In the genomic region with DNA sequence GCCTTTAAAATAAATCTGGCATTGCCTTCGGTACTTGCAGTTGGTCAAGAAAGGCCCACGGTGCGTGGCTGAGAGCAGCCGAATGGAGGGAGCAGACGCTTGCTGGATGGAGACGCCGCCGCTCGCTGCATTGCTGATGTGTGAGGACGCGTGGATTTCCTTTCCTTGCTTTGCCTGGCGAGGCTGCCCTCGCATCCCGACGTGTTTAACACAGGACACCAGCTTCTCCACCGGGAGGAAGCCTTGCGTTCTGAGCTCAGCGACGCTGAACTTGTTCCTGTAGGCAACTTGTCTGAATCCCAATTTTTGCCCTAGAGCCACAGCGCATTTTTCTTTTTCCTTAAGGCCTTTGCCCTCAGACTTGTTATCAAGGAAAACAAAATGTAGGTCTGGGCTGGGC, we compare ENCODE assay signal across 17 cellular contexts. TPM values are rescaled to one million over a fixed set of nuclear protein-coding genes. Genes with fewer than 3 reads are reported as not detected.
DNase-seq lines count a peak whose midpoint lies in the region; ATAC-seq, FAIRE-seq and TF ChIP-seq lines count a peak whose summit lies in the region.
"Had no signal": no experiment of that assay in that cellular context is flagged by ENCODE, and none has a peak within 500 bp of the region (broad histone marks: within the 10 kb centered on the region; RNA-seq: fewer than 3 reads in every experiment).

No MANE protein-coding gene starts in this region.

- H3K4me2 ChIP-seq in mesendoderm (ENCODE audit: low read length), result no peak overlapping the region

- H3K9me3 Mint-ChIP-seq in natural killer cell treated with Interleukin-12 subunit alpha and Interleukin-12 subunit beta and Interleukin-15 and Interleukin-18, amount 100 ng/mL, for 72 hours, result no peaks in the 10 kb centered on the region
- H3K9me3 Mint-ChIP-seq in natural killer cell, result no peaks in the 10 kb centered on the region

- no peak overlapping the region for H3K4ac ChIP-seq in mesendoderm (ENCODE audit: low read depth, low read length)

- H3K18ac ChIP-seq in mesendoderm (ENCODE audit: low read length), result no peak overlapping the region

- TF ChIP-seq CTCF in natural killer cell (IDR thresholded peaks at IDR 0.05) (no peak), kidney (IDR thresholded peaks at IDR 0.05; ENCODE audit: borderline replicate concordance, extremely low read depth, insufficient read depth) (no peak)

- peaks cover 11 to 19% of the 10 kb centered on the region in 2 donors for H3K4me1 Mint-ChIP-seq in natural killer cell treated with Interleukin-12 subunit alpha and Interleukin-12 subunit beta and Interleukin-15 and Interleukin-18, amount 100 ng/mL, for 72 hours (ENCODE audit: low read depth in 2 of 2)
- H3K4me1 Mint-ChIP-seq in natural killer cell, result peaks cover 25 to 26% of the 10 kb centered on the region in 2 donors

- H4K8ac ChIP-seq in mesendoderm (ENCODE audit: low read depth, low read length), result no peak overlapping the region

- H3K27me3 ChIP-seq in rectal smooth muscle tissue (ENCODE audit: control insufficient read depth, insufficient read depth, low read length) (no peaks in the 10 kb centered on the region), mesendoderm (ENCODE audit: insufficient read depth, low read length, poor library complexity) (no peaks in the 10 kb centered on the region)

- H3K4me3 Mint-ChIP-seq in natural killer cell treated with Interleukin-12 subunit alpha and Interleukin-12 subunit beta and Interleukin-15 and Interleukin-18, amount 100 ng/mL, for 72 hours, result no peak overlapping the region
- H3K4me3 Mint-ChIP-seq in natural killer cell, result no peak overlapping the region
- H3K4me3 Mint-ChIP-seq: CD4-positive, CD25-positive, alpha-beta regulatory T cell had no signal

- H3K4me1 ChIP-seq in kidney (ENCODE audit: control insufficient read depth in 1 of 2, insufficient read depth in 1 of 2, low read depth in 1 of 2, low read length in 2 of 2) (no peaks in the 10 kb centered on the region), rectal smooth muscle tissue (ENCODE audit: control insufficient read depth, insufficient read depth, low read length) (peaks cover 4% of the 10 kb centered on the region), mesendoderm (ENCODE audit: control insufficient read depth, low read depth, low read length) (no peaks in the 10 kb centered on the region)

- H3K27ac ChIP-seq in kidney (ENCODE audit: low read depth in 2 of 2, low read length in 2 of 2), result no peak overlapping the region
- peak overlapping the region; percentile 30 for H3K27ac ChIP-seq in rectal smooth muscle tissue (ENCODE audit: low read depth, low read length)
- H3K27ac ChIP-seq in mesendoderm (ENCODE audit: low read depth, low read length), result no peak overlapping the region

- peaks cover 10 to 13% of the 10 kb centered on the region in 2 donors for H3K27me3 Mint-ChIP-seq in natural killer cell treated with Interleukin-12 subunit alpha and Interleukin-12 subunit beta and Interleukin-15 and Interleukin-18, amount 100 ng/mL, for 72 hours
- H3K27me3 Mint-ChIP-seq in natural killer cell (ENCODE audit: low read depth in 2 of 2), result peaks cover 17% of the 10 kb centered on the region in 2 donors

- H3K4me3 ChIP-seq in kidney (ENCODE audit: low read length in 2 of 2) (no peak overlapping the region), rectal smooth muscle tissue (ENCODE audit: low read length) (no peak overlapping the region), mesendoderm (ENCODE audit: low read length) (no peak overlapping the region)

- no peak for FAIRE-seq in kidney (lab: Jason Lieb, UNC)

- no peak overlapping the region for H3K56ac ChIP-seq in mesendoderm (ENCODE audit: low read length)

- no peak overlapping the region for H2AK5ac ChIP-seq in mesendoderm (ENCODE audit: low read length)

- H3K36me3 Mint-ChIP-seq in natural killer cell treated with Interleukin-12 subunit alpha and Interleukin-12 subunit beta and Interleukin-15 and Interleukin-18, amount 100 ng/mL, for 72 hours, result no peaks in the 10 kb centered on the region
- no peaks in the 10 kb centered on the region for H3K36me3 Mint-ChIP-seq in natural killer cell
- H3K36me3 Mint-ChIP-seq: CD4-positive, CD25-positive, alpha-beta regulatory T cell had no signal

- no peaks in the 10 kb centered on the region for H3K9me3 ChIP-seq in kidney (ENCODE audit: control insufficient read depth in 1 of 2, low read length in 2 of 2)

- no peaks in the 10 kb centered on the region for H3K79me1 ChIP-seq in mesendoderm (ENCODE audit: low read length)

- no CpG with 5 or more reads among the region's 20 CpGs for WGBS in mesendoderm (ENCODE audit: extremely low coverage, insufficient coverage, low lambda C conversion rate)

- no peaks in the 10 kb centered on the region for H3K79me2 ChIP-seq in mesendoderm (ENCODE audit: control insufficient read depth, insufficient read depth, low read length)

- intact Hi-C loops in natural killer cell (cut with micrococcal nuclease) (no loop called here), kidney (cut with DNase I) (no loop called here)

- H3K9ac ChIP-seq in kidney (ENCODE audit: low read length in 2 of 2), result no peak overlapping the region
- no peak overlapping the region for H3K9ac ChIP-seq in rectal smooth muscle tissue (ENCODE audit: low read length)
- no peak overlapping the region for H3K9ac ChIP-seq in mesendoderm (ENCODE audit: low read length)

- no peak for ATAC-seq in natural killer cell treated with Interleukin-12 subunit alpha and Interleukin-12 subunit beta and Interleukin-15 and Interleukin-18, amount 100 ng/mL, for 72 hours
- no peak for ATAC-seq in natural killer cell
- ATAC-seq in GM21723 (IDR thresholded peaks at IDR 0.05; ENCODE audit: unreplicated experiment), result no peak
- ATAC-seq: Panc1, SK-N-SH treated with all-trans-retinoic acid at 6 μM for 48 hours had no signal

- no peak overlapping the region for H2BK5ac ChIP-seq in mesendoderm (ENCODE audit: low read length)

- H4K5ac ChIP-seq in mesendoderm (ENCODE audit: low read length), result no peak overlapping the region

- no peaks in the 10 kb centered on the region for H3K36me3 ChIP-seq in kidney (ENCODE audit: control insufficient read depth in 1 of 2, insufficient read depth in 2 of 2, low read length in 2 of 2)
- H3K36me3 ChIP-seq in rectal smooth muscle tissue (ENCODE audit: control insufficient read depth, insufficient read depth, low read length), result no peaks in the 10 kb centered on the region
- H3K36me3 ChIP-seq in mesendoderm (ENCODE audit: control insufficient read depth, insufficient read depth, low read length), result no peaks in the 10 kb centered on the region

- H3K23ac ChIP-seq in mesendoderm (ENCODE audit: low read length), result no peak overlapping the region

- no peak overlapping the region for H2BK120ac ChIP-seq in mesendoderm (ENCODE audit: low read depth, low read length)

- no peak for DNase-seq in natural killer cell treated with Interleukin-12 subunit alpha and Interleukin-12 subunit beta and Interleukin-15 and Interleukin-18, amount 100 ng/mL, for 72 hours (ENCODE audit: low spot score)
- DNase-seq in natural killer cell, result no peak
- peak; percentile 61 for DNase-seq in kidney
- DNase-seq in mesendoderm, result no peak
- DNase-seq in SHP77 treated with DMSO at 0.1 percent for 48 hours (lab: John Stamatoyannopoulos, UW), result no peak
- DNase-seq: CD4-positive, CD25-positive, alpha-beta regulatory T cell; DMS79; NCI-H1417 treated with DMSO at 0.1 percent for 48 hours; NCI-H187 treated with DMSO at 0.1 percent for 48 hours; NCI-H2171; NCI-H524 treated with DMSO at 0.1 percent for 48 hours; NCI-H82 had no signal

- H3K27ac Mint-ChIP-seq in natural killer cell treated with Interleukin-12 subunit alpha and Interleukin-12 subunit beta and Interleukin-15 and Interleukin-18, amount 100 ng/mL, for 72 hours, result peak overlapping the region; percentile 2 to 70
- H3K27ac Mint-ChIP-seq in natural killer cell, result peak overlapping the region in 1 of 2 donors; percentile 70
- H3K27ac Mint-ChIP-seq: CD4-positive, CD25-positive, alpha-beta regulatory T cell had no signal

- H2BK15ac ChIP-seq in mesendoderm (replicated peaks; ENCODE audit: low read depth), result no peak overlapping the region

RNA-seq across cellular contexts. Expression of gene COX4I1, which starts 45.8 kb away (rescaled TPM):
- total RNA-seq in natural killer cell treated with Interleukin-12 subunit alpha and Interleukin-12 subunit beta and Interleukin-15 and Interleukin-18, amount 100 ng/mL, for 72 hours, result 100 to 1,000 TPM; 326 to 345 TPM
- total RNA-seq in natural killer cell (100 to 1,000 TPM; 338 to 422 (median 410) TPM), kidney (439 TPM)
- 1,996 TPM for polyA plus RNA-seq in kidney (ENCODE audit: insufficient read depth, low read depth, low replicate concordance)
- polyA plus RNA-seq in mesendoderm (2013, experiment 1 of 2), result 818 TPM
- polyA plus RNA-seq in mesendoderm (2013, experiment 2 of 2), result 789 TPM

RNA-seq across cellular contexts. Expression of gene EMC8, which starts 45.9 kb away (rescaled TPM):
- total RNA-seq in natural killer cell treated with Interleukin-12 subunit alpha and Interleukin-12 subunit beta and Interleukin-15 and Interleukin-18, amount 100 ng/mL, for 72 hours, result 10 to 100 TPM; 39.9 to 57.9 TPM
- total RNA-seq in natural killer cell (10 to 100 TPM; 21.2 to 26.4 (median 24.1) TPM), kidney (20.9 TPM)
- 24.7 TPM for polyA plus RNA-seq in kidney (ENCODE audit: insufficient read depth, low read depth, low replicate concordance)
- 40.5 TPM for polyA plus RNA-seq in mesendoderm (2013, experiment 1 of 2)
- polyA plus RNA-seq in mesendoderm (2013, experiment 2 of 2), result 39.9 TPM

RNA-seq across cellular contexts. Expression of gene IRF8, which starts 53.7 kb away (rescaled TPM):
- 100 to 1,000 TPM; 198 to 510 TPM for total RNA-seq in natural killer cell treated with Interleukin-12 subunit alpha and Interleukin-12 subunit beta and Interleukin-15 and Interleukin-18, amount 100 ng/mL, for 72 hours
- total RNA-seq in natural killer cell, result 100 to 1,000 TPM; 101 to 167 (median 122) TPM
- 33.3 TPM for total RNA-seq in kidney
- polyA plus RNA-seq in kidney (ENCODE audit: insufficient read depth, low read depth, low replicate concordance), result 2.9 TPM
- polyA plus RNA-seq in mesendoderm (2013, experiment 1 of 2), result 0.07 TPM
- polyA plus RNA-seq in mesendoderm (2013, experiment 2 of 2), result 0.07 TPM
- total RNA-seq: MCF 10A had no signal
